22 cellular contexts compared by ENCODE assay signal in the genomic region with DNA sequence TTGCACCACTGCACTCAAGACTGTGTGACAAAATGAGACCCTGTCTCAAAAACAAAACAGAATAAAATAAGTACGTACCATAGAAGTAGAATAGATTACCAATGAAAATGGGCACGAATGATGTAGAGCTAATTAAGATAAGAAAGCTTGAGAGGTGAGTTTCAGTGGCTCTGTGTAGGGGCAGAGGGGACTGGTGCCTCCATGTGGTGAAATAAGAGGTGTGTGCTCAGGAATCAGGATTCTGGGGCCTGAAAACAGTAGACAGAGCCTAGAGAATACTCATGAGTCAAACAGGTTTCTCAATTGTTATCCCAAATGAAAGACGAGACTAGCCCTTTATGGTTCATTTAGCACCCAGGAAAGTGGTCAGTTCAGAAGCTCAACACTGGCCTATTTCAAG.
DNase-seq lines count a peak whose midpoint lies in the region; ATAC-seq and TF ChIP-seq lines count a peak whose summit lies in the region.
"Had no signal": no experiment of that assay in that cellular context is flagged by ENCODE, and none has a peak within 500 bp of the region (broad histone marks: within the 10 kb centered on the region; RNA-seq: fewer than 3 reads in every experiment).

No MANE protein-coding gene starts in this region.

- no peak overlapping the region for H3K27ac ChIP-seq in left lung
- H3K27ac ChIP-seq: SJSA1 had no signal

- H3K4me3 Mint-ChIP-seq in WTC11 = no peak overlapping the region
- H3K4me3 Mint-ChIP-seq: B cell; IgD-negative memory B cell; T-helper 1 cell treated with Interleukin-12 subunit alpha and Interleukin-12 subunit beta and Interleukin-4 antibody, amounts not matched to agents 30 μg/mL and 1 μg/mL, for 36 hours had no signal

- H3K27me3 Mint-ChIP-seq in WTC11 (ENCODE audit: low read depth) = no peaks in the 10 kb centered on the region
- H3K27me3 Mint-ChIP-seq: B cell, IgD-negative memory B cell had no signal

- H3K27ac Mint-ChIP-seq in WTC11 = no peak overlapping the region
- H3K27ac Mint-ChIP-seq: B cell; IgD-negative memory B cell; T-helper 1 cell treated with Interleukin-12 subunit alpha and Interleukin-12 subunit beta and Interleukin-4 antibody, amounts not matched to agents 30 μg/mL and 1 μg/mL, for 36 hours had no signal

- no peaks in the 10 kb centered on the region for H3K36me3 Mint-ChIP-seq in WTC11
- H3K36me3 Mint-ChIP-seq: IgD-negative memory B cell had no signal

- H3K4me1 ChIP-seq in BE2C (no peaks in the 10 kb centered on the region), left lung (no peaks in the 10 kb centered on the region)
- H3K4me1 ChIP-seq: SJSA1 had no signal

- H3K9me3 ChIP-seq in BE2C (no peaks in the 10 kb centered on the region), left lung (no peaks in the 10 kb centered on the region)
- H3K9me3 ChIP-seq: SJSA1 had no signal

- no peak for DNase-seq in BE2C
- DNase-seq in HFF-Myc (ENCODE audit: extremely low read depth, low read depth) = no peak
- DNase-seq in WTC11 (ENCODE audit: low spot score) = no peak
- peak; percentile 3 for DNase-seq in left kidney (ENCODE audit: low read depth, low spot score)
- no peak for DNase-seq in left lung
- no peak for DNase-seq in stimulated activated CD4-positive, alpha-beta T cell treated with anti-CD3 and anti-CD28 coated beads, Interleukin-4, amount 100 ng/mL, for 4 hours
- DNase-seq in GM19240 (ENCODE audit: insufficient read length, low spot score) = no peak
- DNase-seq: DMS79 treated with DMSO at 0.1 percent for 48 hours, MV-4-11, NCI-H1105 treated with DMSO at 0.1 percent for 48 hours, NCI-H1694, NCI-H2081, NCI-H2227 treated with DMSO at 0.1 percent for 48 hours, NCI-H510A, NCI-H774, OCI-M1 had no signal

- no peaks in the 10 kb centered on the region for H3K36me3 ChIP-seq in BE2C
- no peaks in the 10 kb centered on the region for H3K36me3 ChIP-seq in left lung
- H3K36me3 ChIP-seq: SJSA1 had no signal

- ATAC-seq in WTC11 (peak; percentile 93), left lung (no peak)
- ATAC-seq: GM12878, Right ventricle myocardium inferior had no signal

- CTCF ChIA-PET in WTC11 (lab: Charles Lee) = interaction anchor here (0.6 kb wide), 1 partner anchor 319 kb away, joined by 6 read pairs; no protein-coding TSS in a partner anchor

- POLR2A ChIA-PET in WTC11 (lab: Charles Lee) = interaction anchor here (0.8 kb wide), 1 partner anchor 940 kb away, joined by 3 read pairs; no protein-coding TSS in a partner anchor

- peaks cover 23% of the 10 kb centered on the region for H3K4me1 Mint-ChIP-seq in WTC11
- H3K4me1 Mint-ChIP-seq: B cell, IgD-negative memory B cell had no signal

- H3K4me3 ChIP-seq in BE2C (ENCODE audit: low read depth, low read length) (no peak overlapping the region), HFF-Myc (replicated peaks; ENCODE audit: low read depth, low read length) (no peak overlapping the region), left lung (no peak overlapping the region)
- H3K4me3 ChIP-seq: GM12878, SJSA1 had no signal

- intact Hi-C loops in left lung (cut with DNase I) = no loop called here

- H3K27me3 ChIP-seq in BE2C (no peaks in the 10 kb centered on the region), left lung (no peaks in the 10 kb centered on the region)
- H3K27me3 ChIP-seq: SJSA1 had no signal

- TF ChIP-seq CTCF in BE2C (IDR thresholded peaks at IDR 0.05; ENCODE audit: low read depth, low read length) (peak; percentile 28; the same call in 1 of the 2 replicates), HFF-Myc (IDR thresholded peaks at IDR 0.05; ENCODE audit: low read depth, low read length, missing control alignments) (peak; percentile 4), WTC11 (IDR thresholded peaks at IDR 0.05) (no peak), left lung (IDR thresholded peaks at IDR 0.05) (no peak)

- H3K9me3 Mint-ChIP-seq in WTC11 = no peaks in the 10 kb centered on the region

TF ChIP-seq in WTC11, 78 proteins besides CTCF, POLR2A, EP300 and RAD21:
- TF ChIP-seq IRF2 (CRISPR knock-in tag; IDR thresholded peaks at IDR 0.05; ENCODE audit: borderline replicate concordance, low read depth) = no peak
- TF ChIP-seq, protein P1, sequence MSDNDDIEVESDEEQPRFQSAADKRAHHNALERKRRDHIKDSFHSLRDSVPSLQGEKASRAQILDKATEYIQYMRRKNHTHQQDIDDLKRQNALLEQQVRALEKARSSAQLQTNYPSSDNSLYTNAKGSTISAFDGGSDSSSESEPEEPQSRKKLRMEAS (CRISPR knock-in tag; IDR thresholded peaks at IDR 0.05) = no peak
- TF ChIP-seq, protein P2, sequence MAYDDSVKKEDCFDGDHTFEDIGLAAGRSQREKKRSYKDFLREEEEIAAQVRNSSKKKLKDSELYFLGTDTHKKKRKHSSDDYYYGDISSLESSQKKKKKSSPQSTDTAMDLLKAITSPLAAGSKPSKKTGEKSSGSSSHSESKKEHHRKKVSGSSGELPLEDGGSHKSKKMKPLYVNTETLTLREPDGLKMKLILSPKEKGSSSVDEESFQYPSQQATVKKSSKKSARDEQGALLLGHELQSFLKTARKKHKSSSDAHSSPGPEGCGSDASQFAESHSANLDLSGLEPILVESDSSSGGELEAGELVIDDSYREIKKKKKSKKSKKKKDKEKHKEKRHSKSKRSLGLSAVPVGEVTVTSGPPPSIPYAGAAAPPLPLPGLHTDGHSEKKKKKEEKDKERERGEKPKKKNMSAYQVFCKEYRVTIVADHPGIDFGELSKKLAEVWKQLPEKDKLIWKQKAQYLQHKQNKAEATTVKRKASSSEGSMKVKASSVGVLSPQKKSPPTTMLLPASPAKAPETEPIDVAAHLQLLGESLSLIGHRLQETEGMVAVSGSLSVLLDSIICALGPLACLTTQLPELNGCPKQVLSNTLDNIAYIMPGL (CRISPR knock-in tag; IDR thresholded peaks at IDR 0.05) = no peak

Comparison
In these comparisons a context has a peak if more than half of its experiments do, and no peak if none do; other contexts are left out.
1. CTCF ChIP-seq: peak in BE2C (single experiment) and HFF-Myc (single experiment); none in WTC11 (single experiment) and left lung (0 of 2).